20 cellular contexts compared by ENCODE assay signal in genomic region chr2:100383306-100383705, GRCh38.
"Had no signal": no experiment of that assay in that cellular context is flagged by ENCODE, and none has a peak within 500 bp of the region (broad histone marks: within the 10 kb centered on the region; RNA-seq: fewer than 3 reads in every experiment).

No MANE protein-coding gene starts in this region.

- H3K4me3 Mint-ChIP-seq: endodermal cell; memory B cell; mesothelial cell of epicardium; naive thymus-derived CD4-positive, alpha-beta T cell; nephron progenitor cell; type B pancreatic cell had no signal

- H3K9me3 ChIP-seq: lower lobe of right lung, psoas muscle, sigmoid colon, uterus had no signal

- H3K27ac Mint-ChIP-seq: endodermal cell; memory B cell; mesothelial cell of epicardium; naive thymus-derived CD4-positive, alpha-beta T cell; nephron progenitor cell; type B pancreatic cell had no signal

- FAIRE-seq: endothelial cell of umbilical vein had no signal

- H3K4me1 Mint-ChIP-seq: endodermal cell, mesothelial cell of epicardium had no signal

- H3K27me3 ChIP-seq: sigmoid colon, uterus had no signal

- H3K27ac ChIP-seq: coronary artery, foreskin keratinocyte, lower lobe of right lung, psoas muscle, sigmoid colon, skin epidermis, uterus had no signal

- DNase-seq: effector CD4-positive, alpha-beta T cell; endodermal cell; erythroblast; foreskin keratinocyte; hippocampal formation; lower lobe of right lung; naive thymus-derived CD4-positive, alpha-beta T cell; nephron progenitor cell; psoas muscle; retina; sigmoid colon; stimulated activated CD4-positive, alpha-beta T cell treated with anti-CD3 and anti-CD28 coated beads, Interleukin-12 subunit alpha, Interleukin-12 subunit beta, amount 100 ng/mL, for 4 hours; stimulated activated naive CD4-positive, alpha-beta T cell treated with Interleukin-2 at 50 U/mL for 16 hours; uterus had no signal

- H3K36me3 ChIP-seq: lower lobe of right lung, sigmoid colon, uterus had no signal

- H3K36me3 Mint-ChIP-seq: memory B cell; mesothelial cell of epicardium; naive thymus-derived CD4-positive, alpha-beta T cell; type B pancreatic cell had no signal

- H3K9me3 Mint-ChIP-seq: endodermal cell, memory B cell, mesothelial cell of epicardium, nephron progenitor cell, type B pancreatic cell had no signal

- H3K4me1 ChIP-seq: foreskin keratinocyte, psoas muscle, sigmoid colon, uterus had no signal

- ATAC-seq: foreskin keratinocyte; naive thymus-derived CD4-positive, alpha-beta T cell; psoas muscle had no signal

- H3K27me3 Mint-ChIP-seq: memory B cell, type B pancreatic cell had no signal

- H3K4me3 ChIP-seq: coronary artery, lower lobe of right lung, psoas muscle, sigmoid colon, skin epidermis, uterus had no signal
